8 cellular contexts compared by ENCODE assay signal in genomic region chr7:66049886-66050285, GRCh38. TPM values are rescaled to one million over a fixed set of nuclear protein-coding genes. Genes with fewer than 3 reads are reported as not detected.
DNase-seq lines count a peak whose midpoint lies in the region; ATAC-seq and TF ChIP-seq lines count a peak whose summit lies in the region.
"Not testable (repeated sequence)": the region's sequence is repeated elsewhere in the genome, so short reads cannot be mapped to it uniquely, and the experiment has no call there.

No MANE protein-coding gene starts in this region.

- TF ChIP-seq CTCF in HFFc6 (IDR thresholded peaks at IDR 0.05) (peak; percentile 39; the same call in 1 of the 2 replicates), OCI-LY1 (IDR thresholded peaks at IDR 0.05; ENCODE audit: low read length) (peak; percentile 22; the same call in 1 of the 2 replicates), VCaP (conservative IDR thresholded peaks at IDR 0.05) (peak; percentile 18), chondrocyte (IDR thresholded peaks at IDR 0.05) (peak; percentile 41), foreskin keratinocyte (conservative IDR thresholded peaks at IDR 0.05) (peak; percentile 51), type B pancreatic cell (conservative IDR thresholded peaks at IDR 0.05) (peak; percentile 29)

- H2AFZ ChIP-seq in OCI-LY1 (ENCODE audit: low read length); mesenchymal stem cell (ENCODE audit: low read depth, low read length): not testable (repeated sequence)

- DNase-seq in DMS 273 (lab: John Stamatoyannopoulos, UW; ENCODE audit: unreplicated experiment) (peak; percentile 29), mesenchymal stem cell (peak; percentile 32)
- not testable (repeated sequence) for DNase-seq in HFFc6; chondrocyte (ENCODE audit: low spot score); foreskin keratinocyte; type B pancreatic cell (ENCODE audit: extremely low spot score, unreplicated experiment)

- H3K4me2 ChIP-seq in OCI-LY1 (ENCODE audit: low read length); mesenchymal stem cell (ENCODE audit: low read length, poor library complexity, severe bottlenecking): not testable (repeated sequence)

- not testable (repeated sequence) for H3K9me3 Mint-ChIP-seq in HFFc6; chondrocyte (ENCODE audit: low read depth); type B pancreatic cell

- H3K18ac ChIP-seq in mesenchymal stem cell (ENCODE audit: low read depth in 1 of 2, low read length in 2 of 2): peak overlapping the region in 1 of 2 experiments; percentile 71

- peaks cover 56% of the 10 kb centered on the region for H3K4me1 Mint-ChIP-seq in HFFc6 (ENCODE audit: low read depth)
- peaks cover 14% of the 10 kb centered on the region for H3K4me1 Mint-ChIP-seq in chondrocyte (ENCODE audit: low read depth)
- not testable (repeated sequence) for H3K4me1 Mint-ChIP-seq in type B pancreatic cell (ENCODE audit: unreplicated experiment)

- H2BK15ac ChIP-seq in mesenchymal stem cell (ENCODE audit: low read depth, poor library complexity, severe bottlenecking): not testable (repeated sequence)

- H3K4me3 ChIP-seq in OCI-LY1 (ENCODE audit: low read depth, low read length, poor library complexity, severe bottlenecking); mesenchymal stem cell (ENCODE audit: insufficient read depth in 1 of 2, low read depth in 1 of 2, low read length in 2 of 2): not testable (repeated sequence)

- not testable (repeated sequence) for H2BK5ac ChIP-seq in mesenchymal stem cell (ENCODE audit: low read depth, low read length, poor library complexity, severe bottlenecking)

- H3K9me2 ChIP-seq in OCI-LY1 (ENCODE audit: low read depth, low read length): not testable (repeated sequence)

- H3K27me3 Mint-ChIP-seq in HFFc6 (ENCODE audit: insufficient read depth); chondrocyte (ENCODE audit: low read depth); type B pancreatic cell: not testable (repeated sequence)

- H3K36me3 ChIP-seq in OCI-LY1 (ENCODE audit: insufficient read depth, low read length); mesenchymal stem cell (ENCODE audit: control insufficient read depth in 1 of 2, insufficient read depth in 2 of 2, low read depth in 1 of 2, low read length in 2 of 2): not testable (repeated sequence)

- H3K4ac ChIP-seq in mesenchymal stem cell (ENCODE audit: low read depth in 1 of 2, low read length in 2 of 2): not testable (repeated sequence)

- not testable (repeated sequence) for H3K27ac ChIP-seq in OCI-LY1 (ENCODE audit: low read depth, low read length, poor library complexity, severe bottlenecking); VCaP; foreskin keratinocyte; mesenchymal stem cell (ENCODE audit: low read length, poor library complexity, severe bottlenecking)

- H3K14ac ChIP-seq in mesenchymal stem cell (ENCODE audit: low read length in 2 of 2): not testable (repeated sequence)

- not testable (repeated sequence) for H3F3A ChIP-seq in OCI-LY1 (ENCODE audit: insufficient read depth, low read length)

- H3K4me1 ChIP-seq in OCI-LY1 (ENCODE audit: insufficient read depth, low read length, severe bottlenecking); foreskin keratinocyte: not testable (repeated sequence)
- peaks cover 14% of the 10 kb centered on the region for H3K4me1 ChIP-seq in mesenchymal stem cell (ENCODE audit: control insufficient read depth, insufficient read depth, low read depth, low read length)

- H3K9me3 ChIP-seq in OCI-LY1 (ENCODE audit: low read length); mesenchymal stem cell (ENCODE audit: control insufficient read depth, low read length): not testable (repeated sequence)

- not testable (repeated sequence) for H3K4me3 Mint-ChIP-seq in HFFc6; chondrocyte (ENCODE audit: unreplicated experiment); type B pancreatic cell

- H2AK5ac ChIP-seq in mesenchymal stem cell (ENCODE audit: low read length, severe bottlenecking): not testable (repeated sequence)

- not testable (repeated sequence) for H2BK120ac ChIP-seq in mesenchymal stem cell (ENCODE audit: low read depth, low read length)

- not testable (repeated sequence) for H4K8ac ChIP-seq in mesenchymal stem cell (ENCODE audit: low read length)

- H3K79me1 ChIP-seq in mesenchymal stem cell (replicated peaks; ENCODE audit: low read length, poor library complexity, severe bottlenecking): not testable (repeated sequence)

- H2BK12ac ChIP-seq in mesenchymal stem cell (ENCODE audit: low read length in 2 of 2): peak overlapping the region in 1 of 2 experiments; percentile 37

- not testable (repeated sequence) for H3K9ac ChIP-seq in OCI-LY1 (ENCODE audit: low read length)
- peak overlapping the region; percentile 30 for H3K9ac ChIP-seq in mesenchymal stem cell (ENCODE audit: low read length)

- H3K79me2 ChIP-seq in OCI-LY1 (ENCODE audit: insufficient read depth, low read length): not testable (repeated sequence)

- not testable (repeated sequence) for H3K23ac ChIP-seq in mesenchymal stem cell (ENCODE audit: low read length in 2 of 2)

- H3K27ac Mint-ChIP-seq in HFFc6; chondrocyte (ENCODE audit: unreplicated experiment); type B pancreatic cell: not testable (repeated sequence)

- H4K91ac ChIP-seq in mesenchymal stem cell (ENCODE audit: low read length): not testable (repeated sequence)

- not testable (repeated sequence) for H3K27me3 ChIP-seq in OCI-LY1 (ENCODE audit: insufficient read depth, low read length); foreskin keratinocyte; mesenchymal stem cell (ENCODE audit: control insufficient read depth in 1 of 2, insufficient read depth in 1 of 2, low read length in 2 of 2)

- H3K36me3 Mint-ChIP-seq in HFFc6 (ENCODE audit: low read depth); chondrocyte (ENCODE audit: low read depth); type B pancreatic cell: not testable (repeated sequence)

- H4K20me1 ChIP-seq in OCI-LY1 (ENCODE audit: insufficient read depth, low read length): not testable (repeated sequence)

- 88% methylated on average over 3 of the region's 4 CpGs for WGBS in mesenchymal stem cell

- not testable (repeated sequence) for ATAC-seq in foreskin keratinocyte

RNA-seq across cellular contexts. Expression of gene ASL, which starts 25.7 kb away (rescaled TPM):
- 10 to 100 TPM; 40.5 to 47.4 (median 41.8) TPM for total RNA-seq in HFFc6 (2021; fragmentation: NEBNext Ultra II Directional; extraction: Animal tissue kit (Norgen Biotek cat#: 25700))
- total RNA-seq in chondrocyte (24.0 to 26.1 TPM (median 25.5 TPM) in 3 replicates), foreskin keratinocyte (37.9 and 43.0 TPM in 2 replicates), type B pancreatic cell (ENCODE audit: low replicate concordance) (35.1 and 35.5 TPM in 2 replicates)
- polyA plus RNA-seq in foreskin keratinocyte: 48.6 and 52.5 TPM in 2 replicates
- polyA plus RNA-seq in mesenchymal stem cell (2013, experiment 1 of 2): 18.9 TPM
- polyA plus RNA-seq in mesenchymal stem cell (2013, experiment 2 of 2): 18.4 TPM
